In the genomic region with DNA sequence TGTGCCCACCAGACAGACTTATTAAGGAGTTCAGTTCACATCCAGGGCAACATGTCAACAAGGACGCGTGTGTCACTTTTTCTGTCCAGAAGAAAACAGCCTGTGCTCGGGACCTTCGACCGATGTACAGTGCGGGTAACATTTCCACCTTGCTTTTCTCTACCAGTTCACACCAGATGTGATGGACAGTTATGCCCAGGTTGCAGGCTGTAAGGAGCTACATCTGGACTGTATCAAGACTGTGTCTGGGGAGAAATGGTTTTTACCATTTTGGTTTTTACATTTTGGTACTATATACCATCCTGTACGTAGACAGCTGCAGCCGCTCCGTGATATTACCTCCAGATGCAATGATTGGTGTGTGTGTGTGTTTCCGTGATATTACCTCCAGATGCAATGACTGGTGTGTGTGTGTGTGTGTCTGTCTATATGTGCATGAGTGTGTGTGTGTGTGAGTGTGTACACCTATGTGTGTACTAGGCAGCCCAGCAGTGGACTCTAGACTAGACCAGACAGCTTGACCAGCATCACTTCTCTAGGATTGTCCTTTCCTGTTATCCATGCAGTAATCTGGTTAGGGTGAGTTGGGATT, we compare ENCODE assay signal across 23 cellular contexts.
DNase-seq lines count a peak whose midpoint lies in the region; TF ChIP-seq lines count a peak whose summit lies in the region.
"Had no signal": no experiment of that assay in that cellular context is flagged by ENCODE, and none has a peak within 500 bp of the region (broad histone marks: within the 10 kb centered on the region; RNA-seq: fewer than 3 reads in every experiment).

No MANE protein-coding gene starts in this region.

- H3K4me1 ChIP-seq in skeletal muscle tissue (ENCODE audit: control insufficient read depth in 3 of 3, insufficient read depth in 3 of 3, low read length in 3 of 3) (peaks cover 18 to 27% (median 23%) of the 10 kb centered on the region in 3 donors), thyroid gland (peaks cover 35 to 59% of the 10 kb centered on the region in 2 donors)

- H3K27ac ChIP-seq in skeletal muscle tissue (ENCODE audit: low read depth, low read length) (peak overlapping the region; percentile 26), thyroid gland (peak overlapping the region in 1 of 3 donors; percentile 88)
- H3K27ac ChIP-seq: BLaER1 treated with 17β-estradiol and CSF1 and Interleukin-3, amounts not matched to agents 10 nM and 100 nM; body of pancreas had no signal

- in situ Hi-C loops in ACHN (cut with HindIII; ENCODE audit: low pct_ligation_motif_present, low pct_unique_long_range_greater_than_20kb, low sequenced_read_pairs), result no loop called here

- H3K9ac ChIP-seq in skeletal muscle tissue (ENCODE audit: low read depth in 1 of 3, low read length in 3 of 3), result no peak overlapping the region
- H3K9ac ChIP-seq: BLaER1 treated with 17β-estradiol and CSF1 and Interleukin-3, amounts not matched to agents 10 nM and 100 nM had no signal

- no peak for TF ChIP-seq CTCF in fibroblast of mammary gland (conservative IDR thresholded peaks at IDR 0.05; ENCODE audit: control insufficient read depth, insufficient read depth, low read depth, low read length)
- no peak for TF ChIP-seq CTCF in thyroid gland (IDR thresholded peaks at IDR 0.05)

- H3K36me3 ChIP-seq in skeletal muscle tissue (ENCODE audit: control insufficient read depth in 3 of 3, insufficient read depth in 3 of 3, low read length in 3 of 3) (no peaks in the 10 kb centered on the region), thyroid gland (no peaks in the 10 kb centered on the region)
- H3K36me3 ChIP-seq: BLaER1 treated with 17β-estradiol and CSF1 and Interleukin-3, amounts not matched to agents 10 nM and 100 nM had no signal

- no peak for TF ChIP-seq POLR2A in thyroid gland (IDR thresholded peaks at IDR 0.05)

- DNase-seq in ACHN (peak; percentile 9), fibroblast of mammary gland (ENCODE audit: low read depth) (peak; percentile 43), T-helper 9 cell (no peak), thyroid gland (no peak), 8988T (no peak)
- DNase-seq in activated naive CD4-positive, alpha-beta T cell treated with Interleukin-2 at 50 U/mL for 16 hours, result no peak
- DNase-seq: activated CD4-positive, alpha-beta memory T cell treated with anti-CD3 and anti-CD28 coated beads, Interleukin-2, amount 10 ng/mL, durations not matched to agents 7 days and 5 days; body of pancreas; Caco-2; effector CD8-positive, alpha-beta T cell; foreskin melanocyte; hippocampal formation; immature natural killer cell; naive thymus-derived CD8-positive, alpha-beta T cell; NCI-H1417; NCI-H2081 treated with DMSO at 0.1 percent for 48 hours; NCI-H345; NCI-H748 treated with DMSO at 0.1 percent for 48 hours; right cardiac atrium; T-cell had no signal

- no peak overlapping the region for H3K4me3 ChIP-seq in fibroblast of mammary gland (ENCODE audit: control insufficient read depth, low read depth, low read length)
- no peak overlapping the region for H3K4me3 ChIP-seq in skeletal muscle tissue (ENCODE audit: low read length in 3 of 3)
- no peak overlapping the region for H3K4me3 ChIP-seq in thyroid gland (replicated peaks in 1 of 3)
- H3K4me3 ChIP-seq: BLaER1 treated with 17β-estradiol and CSF1 and Interleukin-3, amounts not matched to agents 10 nM and 100 nM; body of pancreas had no signal

- WGBS in thyroid gland, 2 donors, result 97 to 98% methylated on average over 10 of the region's 10 CpGs

- H3K27me3 ChIP-seq in skeletal muscle tissue (ENCODE audit: control insufficient read depth in 3 of 3, insufficient read depth in 3 of 3, low read length in 3 of 3), result no peaks in the 10 kb centered on the region
- H3K27me3 ChIP-seq in thyroid gland, result no peaks in the 10 kb centered on the region
- H3K27me3 ChIP-seq: body of pancreas had no signal

- H3K9me3 ChIP-seq in skeletal muscle tissue (ENCODE audit: control insufficient read depth in 3 of 3, low read length in 3 of 3), result peaks cover 0 to 3% (median 0%) of the 10 kb centered on the region in 3 donors
- no peaks in the 10 kb centered on the region for H3K9me3 ChIP-seq in thyroid gland
- H3K9me3 ChIP-seq: body of pancreas, Caco-2 had no signal

- intact Hi-C loops in thyroid gland (cut with DNase I), result no loop called here

TF ChIP-seq in PFSK-1, 5 proteins besides CTCF, POLR2A, EP300 and RAD21:
- TF ChIP-seq POLR2AphosphoS5 (IDR thresholded peaks at IDR 0.05; ENCODE audit: low read depth, low read length) (peak; percentile 45; the same call in 1 of the 2 replicates), SIN3A (IDR thresholded peaks at IDR 0.05; ENCODE audit: borderline replicate concordance, insufficient read depth, low read length) (no peak)

Comparison
In these comparisons a context has a peak if more than half of its experiments do, and no peak if none do; other contexts are left out.
1. DNase-seq: peak in ACHN (single experiment) and fibroblast of mammary gland (single experiment); none in activated naive CD4-positive, alpha-beta T cell treated with Interleukin-2 at 50 U/mL for 16 hours (single experiment), T-helper 9 cell (single experiment), thyroid gland (0 of 2) and 8988T (single experiment).